8 cellular contexts compared by ENCODE assay signal in the genomic region with DNA sequence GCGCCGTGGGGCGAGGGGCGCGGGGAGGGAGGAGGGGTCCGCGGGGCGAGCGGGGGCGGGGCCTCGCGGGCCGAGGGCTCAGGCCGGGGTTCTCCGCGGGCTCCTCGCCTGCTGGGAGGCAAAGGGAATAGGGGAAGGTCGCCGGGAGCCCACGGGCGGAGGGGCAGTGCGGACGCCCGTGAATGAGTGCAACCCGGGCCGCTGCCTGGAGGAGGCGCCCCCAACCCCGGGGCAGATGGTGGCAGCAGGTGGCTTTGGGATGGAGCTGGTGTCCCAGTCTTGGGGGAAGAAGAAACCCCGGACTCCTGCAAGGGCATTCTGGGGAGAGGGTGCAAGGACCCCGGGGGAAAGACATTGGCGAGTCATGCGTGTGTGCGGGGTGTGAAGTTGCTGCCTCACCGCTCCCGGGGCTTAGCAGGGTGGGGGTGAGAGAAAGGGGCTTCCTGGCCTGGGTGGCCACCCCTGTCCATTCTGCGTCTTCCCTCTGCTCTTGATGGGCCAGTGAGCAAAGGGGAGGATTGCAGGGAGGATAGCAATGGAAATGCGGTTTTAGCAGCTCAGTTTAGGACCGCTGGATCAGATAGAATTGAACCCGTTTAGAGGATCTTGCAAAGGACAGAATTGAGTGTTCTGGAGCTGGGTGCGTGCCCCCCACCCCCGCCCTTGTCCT. TPM values are rescaled to one million over a fixed set of nuclear protein-coding genes. Genes with fewer than 3 reads are reported as not detected.
A peak's percentile ranks its signal among the peaks of the same experiment; 100 is the strongest.
DNase-seq lines count a peak whose midpoint lies in the region; ATAC-seq, FAIRE-seq and TF ChIP-seq lines count a peak whose summit lies in the region.

No MANE protein-coding gene starts in this region.

- CTCF ChIA-PET in CD8-positive, alpha-beta memory T cell (lab: Charles Lee) = interaction anchor here (1.0 to 3.7 kb wide), 4 partner anchors 16 to 58 kb away, joined by 3 to 27 read pairs (median 16); partner anchors contain the start of gene ZDHHC7

- peak overlapping the region; percentile 57 for H3K4me3 ChIP-seq in CD8-positive, alpha-beta memory T cell (ENCODE audit: low read length)
- no peak overlapping the region for H3K4me3 ChIP-seq in KMS-11 (IDR thresholded peaks at IDR 0.05; ENCODE audit: insufficient read depth, low read depth, low read length)
- H3K4me3 ChIP-seq in astrocyte (ENCODE audit: insufficient read depth, low read depth, low read length) = peak overlapping the region; percentile 84
- peak overlapping the region; percentile 62 to 86 for H3K4me3 ChIP-seq in kidney (ENCODE audit: low read length in 2 of 2)

- DNase-seq in CD8-positive, alpha-beta memory T cell = peak in 2 of 5 donors; percentile 5 to 52
- DNase-seq in astrocyte (ENCODE audit: low read depth) (no peak), kidney (no peak), NCI-H2227 (lab: John Stamatoyannopoulos, UW; ENCODE audit: unreplicated experiment) (no peak)
- DNase-seq in NK-92 treated with Interleukin-12 subunit alpha and Interleukin-12 subunit beta, amount 100 ng/mL, for 24 hours (lab: John Stamatoyannopoulos, UW) = no peak

- intact Hi-C loops in kidney (cut with DNase I) = no loop called here

- FAIRE-seq in astrocyte (lab: Jason Lieb, UNC) (no peak), kidney (lab: Jason Lieb, UNC) (no peak)

- H3K79me2 ChIP-seq in KMS-11 (ENCODE audit: insufficient read depth, low read depth) (no peaks in the 10 kb centered on the region), astrocyte (ENCODE audit: insufficient read depth, low read length) (peaks cover 5% of the 10 kb centered on the region)

- TF ChIP-seq CTCF in KMS-11 (conservative IDR thresholded peaks at IDR 0.05; ENCODE audit: low read depth, low read length) = 0 out of 2 replicates have a peak, but pooled peaks have one; percentile 13
- TF ChIP-seq CTCF in astrocyte (IDR thresholded peaks at IDR 0.05; ENCODE audit: insufficient read depth, low read depth, low read length) = no peak
- peak; percentile 0 for TF ChIP-seq CTCF in kidney (IDR thresholded peaks at IDR 0.05; ENCODE audit: borderline replicate concordance, extremely low read depth, insufficient read depth)

- POLR2A ChIA-PET in CD8-positive, alpha-beta memory T cell (lab: Charles Lee) = interaction anchor here (0.7 to 2.9 kb wide), 7 partner anchors 12 to 269 kb away, joined by 4 to 27 read pairs (median 6); partner anchors contain the start of gene ZDHHC7

- peak overlapping the region; percentile 72 for H3K27ac ChIP-seq in CD8-positive, alpha-beta memory T cell (ENCODE audit: low read depth, low read length)
- peak overlapping the region; percentile 34; the same call in 1 of the 2 replicates for H3K27ac ChIP-seq in KMS-11
- H3K27ac ChIP-seq in astrocyte (ENCODE audit: low read depth, low read length) = peak overlapping the region; percentile 61
- H3K27ac ChIP-seq in kidney (ENCODE audit: low read depth in 2 of 2, low read length in 2 of 2) = peak overlapping the region; percentile 82 to 85

- peaks cover 27% of the 10 kb centered on the region for H3K4me1 ChIP-seq in CD8-positive, alpha-beta memory T cell (ENCODE audit: insufficient read depth, low read length)
- H3K4me1 ChIP-seq in KMS-11 (ENCODE audit: low read depth, poor library complexity, severe bottlenecking) (peaks cover 43% of the 10 kb centered on the region), astrocyte (ENCODE audit: insufficient read depth, low read length) (peaks cover 19% of the 10 kb centered on the region), kidney (ENCODE audit: control insufficient read depth in 1 of 2, insufficient read depth in 1 of 2, low read depth in 1 of 2, low read length in 2 of 2) (peaks cover 6 to 14% of the 10 kb centered on the region in 2 donors)

- H2AFZ ChIP-seq in KMS-11 (ENCODE audit: low read depth) (peak overlapping the region; percentile 64), astrocyte (ENCODE audit: low read depth, low read length) (peak overlapping the region; percentile 73)

- peak; percentile 12 for ATAC-seq in GM21423 (IDR thresholded peaks at IDR 0.05; ENCODE audit: unreplicated experiment)

- H3K27me3 ChIP-seq in CD8-positive, alpha-beta memory T cell (ENCODE audit: insufficient read depth, low read length, poor library complexity, severe bottlenecking) = no peaks in the 10 kb centered on the region
- H3K27me3 ChIP-seq in KMS-11 (ENCODE audit: insufficient read depth, low read depth) (no peaks in the 10 kb centered on the region), astrocyte (ENCODE audit: insufficient read depth, low read length) (no peaks in the 10 kb centered on the region)

- no peaks in the 10 kb centered on the region for H3K9me3 Mint-ChIP-seq in CD8-positive, alpha-beta memory T cell
- no peaks in the 10 kb centered on the region for H3K9me3 Mint-ChIP-seq in astrocyte (ENCODE audit: unreplicated experiment)
- H3K9me3 Mint-ChIP-seq in stimulated activated naive CD8-positive, alpha-beta T cell treated with anti-CD3 and anti-CD28 coated beads, Interleukin-15, Interleukin-2, amounts not matched to agents 100 ng/mL and 50 ng/mL, for 24 hours = no peaks in the 10 kb centered on the region

- no peaks in the 10 kb centered on the region for H3K36me3 ChIP-seq in CD8-positive, alpha-beta memory T cell (ENCODE audit: insufficient read depth, low read length)
- H3K36me3 ChIP-seq in KMS-11 (ENCODE audit: insufficient read depth) (no peaks in the 10 kb centered on the region), astrocyte (ENCODE audit: insufficient read depth, low read length) (no peaks in the 10 kb centered on the region), kidney (ENCODE audit: control insufficient read depth in 1 of 2, insufficient read depth in 2 of 2, low read length in 2 of 2) (no peaks in the 10 kb centered on the region)

- H3K9ac ChIP-seq in KMS-11 = peak overlapping the region; percentile 41; the same call in 1 of the 2 replicates
- peak overlapping the region; percentile 90 for H3K9ac ChIP-seq in astrocyte (ENCODE audit: low read length)
- H3K9ac ChIP-seq in kidney (ENCODE audit: low read length in 2 of 2) = peak overlapping the region; percentile 51 to 74

- peak overlapping the region; percentile 78 to 99 (median 96) for H3K27ac Mint-ChIP-seq in CD8-positive, alpha-beta memory T cell
- peak overlapping the region; percentile 72 for H3K27ac Mint-ChIP-seq in astrocyte (ENCODE audit: unreplicated experiment)
- H3K27ac Mint-ChIP-seq in stimulated activated naive CD8-positive, alpha-beta T cell treated with anti-CD3 and anti-CD28 coated beads, Interleukin-15, Interleukin-2, amounts not matched to agents 100 ng/mL and 50 ng/mL, for 24 hours = peak overlapping the region; percentile 94

- peak overlapping the region; percentile 92 to 98 (median 95) for H3K4me3 Mint-ChIP-seq in CD8-positive, alpha-beta memory T cell
- H3K4me3 Mint-ChIP-seq in astrocyte (ENCODE audit: unreplicated experiment) = peak overlapping the region; percentile 74
- H3K4me3 Mint-ChIP-seq in stimulated activated naive CD8-positive, alpha-beta T cell treated with anti-CD3 and anti-CD28 coated beads, Interleukin-15, Interleukin-2, amounts not matched to agents 100 ng/mL and 50 ng/mL, for 24 hours = peak overlapping the region; percentile 82

- no peaks in the 10 kb centered on the region for H3K9me3 ChIP-seq in CD8-positive, alpha-beta memory T cell (ENCODE audit: low read length)
- H3K9me3 ChIP-seq in astrocyte (ENCODE audit: insufficient read depth, low read depth, low read length) (no peaks in the 10 kb centered on the region), kidney (ENCODE audit: control insufficient read depth in 1 of 2, low read length in 2 of 2) (no peaks in the 10 kb centered on the region)

- H3K36me3 Mint-ChIP-seq in CD8-positive, alpha-beta memory T cell = peaks cover 0 to 14% (median 0%) of the 10 kb centered on the region in 3 donors
- H3K36me3 Mint-ChIP-seq in astrocyte (ENCODE audit: low read depth, unreplicated experiment) = peaks cover 2% of the 10 kb centered on the region
- H3K36me3 Mint-ChIP-seq in stimulated activated naive CD8-positive, alpha-beta T cell treated with anti-CD3 and anti-CD28 coated beads, Interleukin-15, Interleukin-2, amounts not matched to agents 100 ng/mL and 50 ng/mL, for 24 hours (ENCODE audit: low read depth) = peaks cover 4% of the 10 kb centered on the region

- H3K4me2 ChIP-seq in KMS-11 = peak overlapping the region; percentile 96
- peak overlapping the region; percentile 97 for H3K4me2 ChIP-seq in astrocyte (ENCODE audit: low read length)

- H4K20me1 ChIP-seq in KMS-11 (ENCODE audit: insufficient read depth) (no peaks in the 10 kb centered on the region), astrocyte (ENCODE audit: insufficient read depth, low read length) (peaks cover 17% of the 10 kb centered on the region)

- H3K27me3 Mint-ChIP-seq in CD8-positive, alpha-beta memory T cell = no peaks in the 10 kb centered on the region
- peaks cover 4% of the 10 kb centered on the region for H3K27me3 Mint-ChIP-seq in astrocyte (ENCODE audit: low read depth, unreplicated experiment)
- no peaks in the 10 kb centered on the region for H3K27me3 Mint-ChIP-seq in stimulated activated naive CD8-positive, alpha-beta T cell treated with anti-CD3 and anti-CD28 coated beads, Interleukin-15, Interleukin-2, amounts not matched to agents 100 ng/mL and 50 ng/mL, for 24 hours

- H3K4me1 Mint-ChIP-seq in CD8-positive, alpha-beta memory T cell = peaks cover 27 to 46% (median 36%) of the 10 kb centered on the region in 3 donors
- peaks cover 17% of the 10 kb centered on the region for H3K4me1 Mint-ChIP-seq in astrocyte (ENCODE audit: low read depth, unreplicated experiment)
- H3K4me1 Mint-ChIP-seq in stimulated activated naive CD8-positive, alpha-beta T cell treated with anti-CD3 and anti-CD28 coated beads, Interleukin-15, Interleukin-2, amounts not matched to agents 100 ng/mL and 50 ng/mL, for 24 hours (ENCODE audit: low read depth) = peaks cover 47% of the 10 kb centered on the region

RNA-seq across cellular contexts. Expression of gene KIAA0513, which starts 0.5 kb away (rescaled TPM):
- total RNA-seq in CD8-positive, alpha-beta memory T cell = 10 to 100 TPM; 13.2 to 13.5 TPM
- polyA plus RNA-seq in CD8-positive, alpha-beta memory T cell = 7.2 TPM
- 6.2 and 7.5 TPM in 2 replicates for total RNA-seq in astrocyte
- 19.2 TPM for total RNA-seq in kidney
- 2.6 TPM for polyA plus RNA-seq in kidney (ENCODE audit: insufficient read depth, low read depth, low replicate concordance)

RNA-seq across cellular contexts. Expression of gene ZDHHC7, which starts 16.8 kb away (rescaled TPM):
- total RNA-seq in CD8-positive, alpha-beta memory T cell = 10 to 100 TPM; 31.6 to 32.6 TPM
- polyA plus RNA-seq in CD8-positive, alpha-beta memory T cell = 45.7 TPM
- 56.2 and 59.2 TPM in 2 replicates for total RNA-seq in astrocyte
- total RNA-seq in kidney = 54.4 TPM
- 23.4 TPM for polyA plus RNA-seq in kidney (ENCODE audit: insufficient read depth, low read depth, low replicate concordance)
